ENCODE assay signal across 18 cellular contexts in genomic region chrX:18971506-18971905, GRCh38.
"Had no signal": no experiment of that assay in that cellular context is flagged by ENCODE, and none has a peak within 500 bp of the region (broad histone marks: within the 10 kb centered on the region; RNA-seq: fewer than 3 reads in every experiment).

No MANE protein-coding gene starts in this region.

- ATAC-seq: gastrocnemius medialis; heart right ventricle; left lobe of liver; mucosa of descending colon; naive thymus-derived CD8-positive, alpha-beta T cell; pancreas; right cardiac atrium had no signal

- DNase-seq: effector CD4-positive, alpha-beta T cell; endodermal cell; gastrocnemius medialis; heart right ventricle; hypothalamus; kidney glomerular epithelial cell; mucosa of descending colon; naive thymus-derived CD8-positive, alpha-beta T cell; occipital lobe; pancreas; right cardiac atrium; small intestine; stimulated activated CD4-positive, alpha-beta T cell treated with anti-CD3 and anti-CD28 coated beads, Interleukin-12 subunit alpha, Interleukin-12 subunit beta, amount 100 ng/mL, for 4 hours; stimulated activated naive CD4-positive, alpha-beta T cell; stomach; trophoblast cell had no signal

- H3K27ac ChIP-seq: coronary artery, heart right ventricle, pancreas, stomach had no signal
